30 cellular contexts compared by ENCODE assay signal in the genomic region with DNA sequence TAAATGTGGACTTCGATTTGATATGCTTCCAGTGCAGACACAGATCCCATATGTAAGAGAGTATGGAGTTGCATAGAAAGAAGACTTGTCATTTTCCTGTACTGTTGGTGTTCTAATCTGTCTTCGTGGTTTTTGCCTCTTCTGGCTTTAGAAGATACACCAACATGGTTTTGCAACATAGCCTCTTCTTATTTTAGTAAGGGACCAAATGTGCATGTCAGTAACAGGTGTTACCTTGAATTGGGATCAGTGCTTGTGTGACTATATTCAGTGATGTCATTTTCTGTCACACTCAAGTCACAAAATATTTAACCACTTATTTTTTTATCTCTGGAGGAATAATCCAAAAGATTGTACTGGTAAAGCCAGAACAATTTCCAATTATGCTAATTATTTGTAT.
"Had no signal": no experiment of that assay in that cellular context is flagged by ENCODE, and none has a peak within 500 bp of the region (broad histone marks: within the 10 kb centered on the region; RNA-seq: fewer than 3 reads in every experiment).

No MANE protein-coding gene starts in this region.

- H3K27me3 ChIP-seq: ascending aorta, breast epithelium, cardiac muscle cell, dorsolateral prefrontal cortex, esophagus muscularis mucosa, foreskin keratinocyte, gastroesophageal sphincter, heart right ventricle had no signal

- H3K4me3 ChIP-seq: ascending aorta, breast epithelium, cardiac muscle cell, coronary artery, dorsolateral prefrontal cortex, esophagus muscularis mucosa, gastroesophageal sphincter, heart right ventricle had no signal

- DNase-seq: activated CD4-positive, alpha-beta memory T cell treated with anti-CD3 and anti-CD28 coated beads for 36 hours; activated CD4-positive, alpha-beta T cell treated with anti-CD3 and anti-CD28 coated beads for 36 hours; activated CD4-positive, alpha-beta T cell treated with anti-CD3 and anti-CD28 coated beads, Interleukin-2, amount 10 ng/mL, durations not matched to agents 24 days and 14 days; activated CD4-positive, CD25-positive, alpha-beta regulatory T cell; activated CD4-positive, CD25-positive, alpha-beta regulatory T cell treated with anti-CD3 and anti-CD28 coated beads, Interleukin-2, amount 50 U/mL, for 72 hours; activated CD8-positive, alpha-beta memory T cell treated with anti-CD3 and anti-CD28 coated beads, Interleukin-2, amount 10 ng/mL, durations not matched to agents 7 days and 5 days; activated CD8-positive, alpha-beta memory T cell treated with anti-CD3 and anti-CD28 coated beads, Interleukin-2, amount 50 U/mL, for 4 hours; activated CD8-positive, alpha-beta T cell treated with anti-CD3 and anti-CD28 coated beads, Interleukin-2, amount 10 ng/mL, durations not matched to agents 7 days and 5 days; activated effector memory CD4-positive, alpha-beta T cell treated with anti-CD3 and anti-CD28 coated beads, Interleukin-2, amount 50 U/mL, for 16 hours; activated naive CD4-positive, alpha-beta T cell; activated naive CD4-positive, alpha-beta T cell treated with anti-CD3 and anti-CD28 coated beads, Interleukin-2, amount 10 ng/mL, durations not matched to agents 7 days and 5 days; activated naive CD8-positive, alpha-beta T cell treated with anti-CD3 and anti-CD28 coated beads, Interleukin-2, amount 10 ng/mL, durations not matched to agents 7 days and 5 days; activated T-cell treated with anti-CD3 and anti-CD28 coated beads, Interleukin-2, amount 50 U/mL, for 1 hour; activated T-cell treated with anti-CD3 and anti-CD28 coated beads, Interleukin-2, amount 50 U/mL, for 48 hours; central memory CD4-positive, alpha-beta T cell; cerebellar nuclear complex; effector memory CD4-positive, alpha-beta T cell; erythroblast; foreskin keratinocyte; heart right ventricle; T-helper 1 cell; T-helper 17 cell; T1000 had no signal

- H3K4me1 ChIP-seq: ascending aorta, breast epithelium, esophagus muscularis mucosa, foreskin keratinocyte, gastroesophageal sphincter had no signal

- H3K27ac ChIP-seq: ascending aorta, breast epithelium, cardiac muscle cell, coronary artery, dorsolateral prefrontal cortex, esophagus muscularis mucosa, foreskin keratinocyte, gastroesophageal sphincter, heart right ventricle had no signal
